ENCODE assay signal across 1 cellular context in genomic region chr14:81772391-81772790, GRCh38.
TF ChIP-seq lines count a peak whose summit lies in the region.

No MANE protein-coding gene starts in this region.

TF ChIP-seq in H1, 55 proteins besides CTCF, POLR2A, EP300 and RAD21 (continued from another document):
- TF ChIP-seq ATF2 (IDR thresholded peaks at IDR 0.05; ENCODE audit: low read length) (no peak), CTBP2 (IDR thresholded peaks at IDR 0.05; ENCODE audit: borderline replicate concordance, insufficient read depth, insufficient read length, low read length) (no peak), KDM5A (IDR thresholded peaks at IDR 0.05; ENCODE audit: low read length) (no peak), CHD1 (IDR thresholded peaks at IDR 0.05; ENCODE audit: low read depth, low read length) (no peak), E2F6 (IDR thresholded peaks at IDR 0.05) (no peak), BACH1 (IDR thresholded peaks at IDR 0.05; ENCODE audit: low read length) (no peak), HDAC2 (IDR thresholded peaks at IDR 0.05; ENCODE audit: borderline replicate concordance in 1 of 2, low read depth in 2 of 2, low read length in 2 of 2) (no peak), TBP (IDR thresholded peaks at IDR 0.05; ENCODE audit: low read depth, low read length) (no peak), FOSL1 (IDR thresholded peaks at IDR 0.05; ENCODE audit: insufficient read depth, low read depth, low read length) (no peak)
